Comparison of ENCODE assay signal across 13 cellular contexts in genomic region chrX:79162076-79162475, GRCh38. TPM values are rescaled to one million over a fixed set of nuclear protein-coding genes. Genes with fewer than 3 reads are reported as not detected.
DNase-seq lines count a peak whose midpoint lies in the region; ATAC-seq and TF ChIP-seq lines count a peak whose summit lies in the region.
"Had no signal": no experiment of that assay in that cellular context is flagged by ENCODE, and none has a peak within 500 bp of the region (broad histone marks: within the 10 kb centered on the region; RNA-seq: fewer than 3 reads in every experiment).

No MANE protein-coding gene starts in this region.

- H3K4me3 Mint-ChIP-seq in T-helper 2 cell treated with Interferon-gamma antibody and Interleukin-4, amounts not matched to agents 5 μg/mL and 100 μg/mL, for 36 hours = peak overlapping the region; percentile 82
- peak overlapping the region; percentile 89 to 92 for H3K4me3 Mint-ChIP-seq in effector memory CD8-positive, alpha-beta T cell
- H3K4me3 Mint-ChIP-seq: brain had no signal

- peak overlapping the region; percentile 51; the same call in 1 of the 2 replicates for H2AFZ ChIP-seq in OCI-LY7 (ENCODE audit: low read length)

- H3K36me3 Mint-ChIP-seq in T-helper 2 cell treated with Interferon-gamma antibody and Interleukin-4, amounts not matched to agents 5 μg/mL and 100 μg/mL, for 36 hours (ENCODE audit: low read depth) = peaks cover 41% of the 10 kb centered on the region
- peaks cover 22% of the 10 kb centered on the region for H3K36me3 Mint-ChIP-seq in effector memory CD8-positive, alpha-beta T cell (ENCODE audit: insufficient read depth)
- H3K36me3 Mint-ChIP-seq: brain had no signal

- H3K9me2 ChIP-seq in DOHH2 (replicated peaks; ENCODE audit: control insufficient read depth, low read length) = no peaks in the 10 kb centered on the region
- H3K9me2 ChIP-seq in OCI-LY7 (ENCODE audit: insufficient read depth, low read length) = no peaks in the 10 kb centered on the region

- no TSS peak for BruUV-seq in OCI-LY7 (replicated peaks; lab: Mats Ljungman, UMichigan)

- H3K27me3 ChIP-seq in DOHH2 (ENCODE audit: control insufficient read depth, low read length) (no peaks in the 10 kb centered on the region), gastrocnemius medialis (no peaks in the 10 kb centered on the region)

- peak overlapping the region; percentile 45 for H3K4me2 ChIP-seq in DOHH2 (ENCODE audit: low read length)
- peak overlapping the region; percentile 57 for H3K4me2 ChIP-seq in OCI-LY7 (ENCODE audit: low read length)
- H3K4me2 ChIP-seq: smooth muscle cell had no signal

- intact Hi-C loops in OCI-LY7 (cut with micrococcal nuclease; ENCODE audit: unreplicated experiment) (no loop called here), gastrocnemius medialis (cut with DNase I; ENCODE audit: low total_unique reads) (no loop called here)

- peaks cover 10% of the 10 kb centered on the region for H3K4me1 ChIP-seq in DOHH2 (ENCODE audit: control insufficient read depth, low read length)
- peaks cover 11% of the 10 kb centered on the region for H3K4me1 ChIP-seq in OCI-LY7 (ENCODE audit: insufficient read depth, low read length, poor library complexity, severe bottlenecking)
- no peaks in the 10 kb centered on the region for H3K4me1 ChIP-seq in gastrocnemius medialis

- H3K4me3 ChIP-seq in DOHH2 (ENCODE audit: low read length) (peak overlapping the region; percentile 41), OCI-LY7 (ENCODE audit: low read depth, low read length, poor library complexity, severe bottlenecking) (peak overlapping the region; percentile 23), gastrocnemius medialis (peak overlapping the region in 1 of 4 donors; percentile 5)
- H3K4me3 ChIP-seq: smooth muscle cell had no signal

- peaks cover 56% of the 10 kb centered on the region for H3K4me1 Mint-ChIP-seq in T-helper 2 cell treated with Interferon-gamma antibody and Interleukin-4, amounts not matched to agents 5 μg/mL and 100 μg/mL, for 36 hours (ENCODE audit: low read depth)
- H3K4me1 Mint-ChIP-seq in effector memory CD8-positive, alpha-beta T cell (ENCODE audit: low read depth in 2 of 2) = peaks cover 22 to 39% of the 10 kb centered on the region in 2 donors
- H3K4me1 Mint-ChIP-seq: brain had no signal

- H3K27ac Mint-ChIP-seq in T-helper 2 cell treated with Interferon-gamma antibody and Interleukin-4, amounts not matched to agents 5 μg/mL and 100 μg/mL, for 36 hours = peak overlapping the region; percentile 94
- peak overlapping the region; percentile 89 to 98 for H3K27ac Mint-ChIP-seq in effector memory CD8-positive, alpha-beta T cell
- H3K27ac Mint-ChIP-seq: brain had no signal

- no peak for DNase-seq in T-helper 2 cell treated with Interferon-gamma antibody and Interleukin-4, amounts not matched to agents 5 μg/mL and 100 μg/mL, for 36 hours (ENCODE audit: low spot score)
- no peak for DNase-seq in T-helper 2 cell
- no peak for DNase-seq in OCI-LY7 (ENCODE audit: low spot score)
- DNase-seq in effector memory CD8-positive, alpha-beta T cell = no peak
- no peak for DNase-seq in gastrocnemius medialis
- DNase-seq in KBM-7 = no peak
- DNase-seq: H7 had no signal

- ATAC-seq in effector memory CD8-positive, alpha-beta T cell (replicated peaks) = no peak
- ATAC-seq in gastrocnemius medialis (no peak), HG03354 (IDR thresholded peaks at IDR 0.05; ENCODE audit: poor library complexity, severe bottlenecking, unreplicated experiment) (no peak)

- POLR2A ChIA-PET in OCI-LY7 (lab: Charles Lee) = interaction anchor here (0.6 to 1.6 kb wide), 4 partner anchors 13 to 79 kb away, joined by 3 to 5 read pairs (median 4); no protein-coding TSS in a partner anchor

- CTCF ChIA-PET in OCI-LY7 (lab: Charles Lee; ENCODE audit: unreplicated experiment) = no interaction called here

- H3K9me3 ChIP-seq in DOHH2 (ENCODE audit: control insufficient read depth, insufficient read depth, low read length) = no peaks in the 10 kb centered on the region
- no peaks in the 10 kb centered on the region for H3K9me3 ChIP-seq in OCI-LY7 (ENCODE audit: low read length)
- no peaks in the 10 kb centered on the region for H3K9me3 ChIP-seq in gastrocnemius medialis

- in situ Hi-C loops in gastrocnemius medialis (cut with MboI; ENCODE audit: low sequenced_read_pairs in 4 of 4) (no loop called here), KBM-7 (cut with MboI; ENCODE audit: low pct_unique_long_range_greater_than_20kb, low sequenced_read_pairs) (no loop called here)

- H4K20me1 ChIP-seq in DOHH2 (ENCODE audit: control insufficient read depth, insufficient read depth, low read depth, low read length) = no peaks in the 10 kb centered on the region
- no peaks in the 10 kb centered on the region for H4K20me1 ChIP-seq in OCI-LY7 (ENCODE audit: insufficient read depth, low read length)

- TF ChIP-seq POLR2A in gastrocnemius medialis (IDR thresholded peaks at IDR 0.05) = no peak

- H3K36me3 ChIP-seq in DOHH2 (ENCODE audit: control insufficient read depth, low read length) (no peaks in the 10 kb centered on the region), OCI-LY7 (ENCODE audit: insufficient read depth, low read length) (no peaks in the 10 kb centered on the region), gastrocnemius medialis (no peaks in the 10 kb centered on the region)

- H3K9me3 Mint-ChIP-seq in T-helper 2 cell treated with Interferon-gamma antibody and Interleukin-4, amounts not matched to agents 5 μg/mL and 100 μg/mL, for 36 hours = no peaks in the 10 kb centered on the region
- no peaks in the 10 kb centered on the region for H3K9me3 Mint-ChIP-seq in effector memory CD8-positive, alpha-beta T cell
- H3K9me3 Mint-ChIP-seq: brain had no signal

- TF ChIP-seq CTCF in DOHH2 (IDR thresholded peaks at IDR 0.05; ENCODE audit: low read depth, low read length, poor library complexity, severe bottlenecking) = no peak
- TF ChIP-seq CTCF in OCI-LY7 (conservative IDR thresholded peaks at IDR 0.05; ENCODE audit: low read length) = no peak
- no peak for TF ChIP-seq CTCF in gastrocnemius medialis (IDR thresholded peaks at IDR 0.05 in 4 of 5, conservative IDR thresholded peaks at IDR 0.05 in 1 of 5)

- H3K27ac ChIP-seq in DOHH2 (ENCODE audit: low read depth, low read length) (no peak overlapping the region), OCI-LY7 (ENCODE audit: low read depth, low read length, poor library complexity, severe bottlenecking) (no peak overlapping the region), gastrocnemius medialis (peak overlapping the region in 1 of 4 donors; percentile 48)
- H3K27ac ChIP-seq: VCaP had no signal

- no peaks in the 10 kb centered on the region for H3F3A ChIP-seq in DOHH2 (ENCODE audit: control insufficient read depth, insufficient read depth)

- no peaks in the 10 kb centered on the region for H3K79me2 ChIP-seq in DOHH2 (ENCODE audit: control insufficient read depth, low read length)
- H3K79me2 ChIP-seq in OCI-LY7 (ENCODE audit: insufficient read depth, low read depth, low read length) = no peaks in the 10 kb centered on the region

- no peaks in the 10 kb centered on the region for H3K27me3 Mint-ChIP-seq in T-helper 2 cell treated with Interferon-gamma antibody and Interleukin-4, amounts not matched to agents 5 μg/mL and 100 μg/mL, for 36 hours (ENCODE audit: low read depth)
- no peaks in the 10 kb centered on the region for H3K27me3 Mint-ChIP-seq in effector memory CD8-positive, alpha-beta T cell
- H3K27me3 Mint-ChIP-seq: brain had no signal

RNA-seq across cellular contexts. Expression of gene GPR174, which starts 17.6 kb away (rescaled TPM):
- 2.9 and 4.4 TPM in 2 replicates for total RNA-seq in OCI-LY7 (2014; rRNA removed; shearing (Covaris generic))
- 3.7 and 4.3 TPM in 2 replicates for total RNA-seq in OCI-LY7 (2022)
- not detected for total RNA-seq in gastrocnemius medialis
- total RNA-seq: A172, H7, smooth muscle cell had no signal
